In the genomic region with DNA sequence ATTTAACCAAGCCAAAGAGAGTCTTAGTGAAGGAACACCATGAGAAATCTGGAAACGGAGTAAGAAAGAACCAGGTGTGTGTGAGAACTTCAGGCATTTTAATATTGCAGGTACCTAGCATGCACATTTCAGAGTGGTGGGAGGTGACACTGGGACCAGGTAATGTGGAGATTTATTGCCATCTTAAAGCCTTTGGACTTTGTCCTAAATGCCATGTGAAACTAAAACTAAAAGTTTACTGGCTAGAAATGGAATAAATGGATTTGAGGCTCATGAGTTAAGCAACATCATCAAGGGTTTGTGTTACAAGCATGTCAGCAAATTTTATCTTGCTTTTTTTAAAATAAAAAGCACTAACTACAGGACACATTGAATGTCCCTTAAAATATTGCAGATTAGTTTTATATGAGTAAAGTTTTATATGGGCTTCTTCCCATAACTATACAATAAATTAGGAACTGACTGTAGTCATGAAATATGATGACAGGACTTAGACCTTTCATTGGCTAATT, we compare ENCODE assay signal across 20 cellular contexts.
A peak's percentile ranks its signal among the peaks of the same experiment; 100 is the strongest.
DNase-seq lines count a peak whose midpoint lies in the region; ATAC-seq, FAIRE-seq and TF ChIP-seq lines count a peak whose summit lies in the region.
"Had no signal": no experiment of that assay in that cellular context is flagged by ENCODE, and none has a peak within 500 bp of the region (broad histone marks: within the 10 kb centered on the region; RNA-seq: fewer than 3 reads in every experiment).

No MANE protein-coding gene starts in this region.

- POLR2A ChIA-PET in HepG2 (lab: Yijun Ruan, JAX): no interaction called here

- no peak for FAIRE-seq in HepG2 (lab: Jason Lieb, UNC)
- FAIRE-seq: GM12891, GM18507, H1 had no signal

- no peaks in the 10 kb centered on the region for H3K4me1 ChIP-seq in HepG2 (ENCODE audit: insufficient read depth, low read length)
- no peaks in the 10 kb centered on the region for H3K4me1 ChIP-seq in right lobe of liver
- no peaks in the 10 kb centered on the region for H3K4me1 ChIP-seq in vagina
- H3K4me1 ChIP-seq in ovary (ENCODE audit: insufficient read depth): no peaks in the 10 kb centered on the region

- H3K9me3 Mint-ChIP-seq in nephron: peaks cover 6% of the 10 kb centered on the region

- no peak for ATAC-seq in HepG2
- ATAC-seq in right lobe of liver: no peak
- ATAC-seq in GM21423 (IDR thresholded peaks at IDR 0.05; ENCODE audit: unreplicated experiment): no peak

- WGBS in HepG2 (ENCODE audit: low lambda C conversion rate): 2% methylated on average over 1 of the region's 1 CpG
- WGBS in right lobe of liver (ENCODE audit: insufficient coverage, low coverage, low lambda C conversion rate, missing lambda C conversion rate): 36% methylated on average over 1 of the region's 1 CpG
- WGBS in ovary, 3 donors: 85 to 91% (median 90%) methylated on average over 1 of the region's 1 CpG

- no peak overlapping the region for H3K27ac ChIP-seq in HepG2 (ENCODE audit: extremely low read length, insufficient read depth, low read length)
- H3K27ac ChIP-seq in right lobe of liver: no peak overlapping the region
- H3K27ac ChIP-seq in vagina: no peak overlapping the region
- H3K27ac ChIP-seq in ovary: no peak overlapping the region
- H3K27ac ChIP-seq: GM23248 had no signal

- intact Hi-C loops in HepG2 (cut with micrococcal nuclease; ENCODE audit: unreplicated experiment) (no loop called here), right lobe of liver (cut with DNase I) (no loop called here), vagina (cut with DNase I) (no loop called here), ovary (cut with DNase I) (no loop called here)

- no peak overlapping the region for H3K4me2 ChIP-seq in HepG2 (ENCODE audit: low read depth, low read length)

- H3K9ac ChIP-seq in HepG2 (ENCODE audit: insufficient read depth, low read depth, low read length): no peak overlapping the region
- H3K9ac ChIP-seq: GM23248 had no signal

- in situ Hi-C loops in HepG2 (cut with HindIII; ENCODE audit: extremely low pct_ligation_motif_present, low pct_unique_long_range_greater_than_20kb): no loop called here

- H2AFZ ChIP-seq in HepG2 (ENCODE audit: low read length): no peak overlapping the region
- H2AFZ ChIP-seq: GM23248 had no signal

- CTCF ChIA-PET in HepG2 (lab: Yijun Ruan, JAX; ENCODE audit: low intra/inter-chr PET ratio, low total read pairs): no interaction called here

- H3K4me3 Mint-ChIP-seq in nephron: no peak overlapping the region
- H3K4me3 Mint-ChIP-seq: CD4-positive, alpha-beta memory T cell had no signal

- TF ChIP-seq RAD21 in HepG2 (CRISPR knock-in tag; IDR thresholded peaks at IDR 0.05): no peak

- H3K4me3 ChIP-seq in HepG2 (replicated peaks in 1 of 3; ENCODE audit: insufficient read depth in 1 of 3, low read depth in 2 of 3, low read length in 3 of 3) (no peak overlapping the region), right lobe of liver (no peak overlapping the region), vagina (no peak overlapping the region), ovary (no peak overlapping the region)
- H3K4me3 ChIP-seq: GM23248 had no signal

- DNase-seq in HepG2 (ENCODE audit: low spot score) (no peak), right lobe of liver (no peak), left kidney (ENCODE audit: low read depth, low spot score) (peak; percentile 7), vagina (ENCODE audit: extremely low spot score in 2 of 2) (no peak), ovary (no peak)
- DNase-seq: C1 segment of cervical spinal cord; Calu3; CD4-positive, alpha-beta memory T cell; COR-L47; DMS53; DMS79 treated with DMSO at 0.1 percent for 48 hours; GF-D8; GM23248; H7; HCEC 1CT had no signal

- peak overlapping the region; percentile 17 to 79 (median 62) for H3K27ac Mint-ChIP-seq in nephron
- H3K27ac Mint-ChIP-seq: CD4-positive, alpha-beta memory T cell had no signal

- H3K27me3 ChIP-seq in HepG2 (ENCODE audit: control insufficient read depth in 1 of 2, insufficient read depth in 2 of 2, low read length in 2 of 2): no peaks in the 10 kb centered on the region
- H3K27me3 ChIP-seq in right lobe of liver: no peaks in the 10 kb centered on the region
- H3K27me3 ChIP-seq in vagina: no peaks in the 10 kb centered on the region
- no peaks in the 10 kb centered on the region for H3K27me3 ChIP-seq in ovary

- TF ChIP-seq EP300 in HepG2 (IDR thresholded peaks at IDR 0.05; ENCODE audit: low read depth in 2 of 2, low read length in 2 of 2): no peak
- no peak for TF ChIP-seq EP300 in HepG2 (CRISPR knock-in tag; IDR thresholded peaks at IDR 0.05; ENCODE audit: borderline replicate concordance)
- no peak for TF ChIP-seq EP300 in ovary (IDR thresholded peaks at IDR 0.05)

- H3K36me3 ChIP-seq in HepG2 (replicated peaks in 1 of 2; ENCODE audit: control insufficient read depth in 1 of 2, insufficient read depth in 2 of 2, low read length in 2 of 2): no peaks in the 10 kb centered on the region
- H3K36me3 ChIP-seq in right lobe of liver: no peaks in the 10 kb centered on the region
- no peaks in the 10 kb centered on the region for H3K36me3 ChIP-seq in vagina
- H3K36me3 ChIP-seq in ovary: no peaks in the 10 kb centered on the region

- no peaks in the 10 kb centered on the region for H3K36me3 Mint-ChIP-seq in nephron (ENCODE audit: low read depth)
- H3K36me3 Mint-ChIP-seq: CD4-positive, alpha-beta memory T cell had no signal

- no peak for TF ChIP-seq CTCF in HepG2 (CRISPR knock-in tag; IDR thresholded peaks at IDR 0.05)
- no peak for TF ChIP-seq CTCF in right lobe of liver (IDR thresholded peaks at IDR 0.05)
- TF ChIP-seq CTCF in nephron (IDR thresholded peaks at IDR 0.05; ENCODE audit: unreplicated experiment in 3 of 3): no peak
- no peak for TF ChIP-seq CTCF in vagina (IDR thresholded peaks at IDR 0.05)
- TF ChIP-seq CTCF in ovary (IDR thresholded peaks at IDR 0.05): no peak

- H3K4me1 Mint-ChIP-seq in nephron: no peaks in the 10 kb centered on the region
- H3K4me1 Mint-ChIP-seq: CD4-positive, alpha-beta memory T cell had no signal

- no peaks in the 10 kb centered on the region for H3K79me2 ChIP-seq in HepG2 (ENCODE audit: insufficient read depth, low read length)

- TF ChIP-seq POLR2A in HepG2 (IDR thresholded peaks at IDR 0.05; ENCODE audit: insufficient read depth in 1 of 2, low read depth in 2 of 2, low read length in 2 of 2): no peak
- TF ChIP-seq POLR2A in right lobe of liver (IDR thresholded peaks at IDR 0.05): no peak
- TF ChIP-seq POLR2A in vagina (IDR thresholded peaks at IDR 0.05): no peak
- TF ChIP-seq POLR2A in ovary (IDR thresholded peaks at IDR 0.05): no peak

- H4K20me1 ChIP-seq in HepG2 (ENCODE audit: insufficient read depth, low read length): no peaks in the 10 kb centered on the region

- no TSS peak for BruUV-seq in HepG2 (replicated peaks; lab: Mats Ljungman, UMichigan)

- H3K27me3 Mint-ChIP-seq in nephron (ENCODE audit: low read depth): no peaks in the 10 kb centered on the region
- H3K27me3 Mint-ChIP-seq: CD4-positive, alpha-beta memory T cell had no signal

- H3K9me3 ChIP-seq in HepG2 (ENCODE audit: low read length) (peaks cover 91% of the 10 kb centered on the region), right lobe of liver (no peaks in the 10 kb centered on the region), vagina (no peaks in the 10 kb centered on the region), ovary (no peaks in the 10 kb centered on the region)

TF ChIP-seq in HepG2, 621 proteins besides CTCF, POLR2A, EP300 and RAD21:
- TF ChIP-seq MAFF (IDR thresholded peaks at IDR 0.05; ENCODE audit: low read depth, low read length): peak; percentile 58
- no peak for TF ChIP-seq ARNT2 (CRISPR knock-in tag; IDR thresholded peaks at IDR 0.05; ENCODE audit: low read depth)
- no peak for TF ChIP-seq ATRX (CRISPR knock-in tag; IDR thresholded peaks at IDR 0.05; ENCODE audit: borderline replicate concordance)
- peak; percentile 41 to 68; a peak in 2 of 4 replicates for TF ChIP-seq MAFK (conservative IDR thresholded peaks at IDR 0.05 in 1 of 2, IDR thresholded peaks at IDR 0.05 in 1 of 2; ENCODE audit: low read length in 2 of 2)
